In the genomic region with DNA sequence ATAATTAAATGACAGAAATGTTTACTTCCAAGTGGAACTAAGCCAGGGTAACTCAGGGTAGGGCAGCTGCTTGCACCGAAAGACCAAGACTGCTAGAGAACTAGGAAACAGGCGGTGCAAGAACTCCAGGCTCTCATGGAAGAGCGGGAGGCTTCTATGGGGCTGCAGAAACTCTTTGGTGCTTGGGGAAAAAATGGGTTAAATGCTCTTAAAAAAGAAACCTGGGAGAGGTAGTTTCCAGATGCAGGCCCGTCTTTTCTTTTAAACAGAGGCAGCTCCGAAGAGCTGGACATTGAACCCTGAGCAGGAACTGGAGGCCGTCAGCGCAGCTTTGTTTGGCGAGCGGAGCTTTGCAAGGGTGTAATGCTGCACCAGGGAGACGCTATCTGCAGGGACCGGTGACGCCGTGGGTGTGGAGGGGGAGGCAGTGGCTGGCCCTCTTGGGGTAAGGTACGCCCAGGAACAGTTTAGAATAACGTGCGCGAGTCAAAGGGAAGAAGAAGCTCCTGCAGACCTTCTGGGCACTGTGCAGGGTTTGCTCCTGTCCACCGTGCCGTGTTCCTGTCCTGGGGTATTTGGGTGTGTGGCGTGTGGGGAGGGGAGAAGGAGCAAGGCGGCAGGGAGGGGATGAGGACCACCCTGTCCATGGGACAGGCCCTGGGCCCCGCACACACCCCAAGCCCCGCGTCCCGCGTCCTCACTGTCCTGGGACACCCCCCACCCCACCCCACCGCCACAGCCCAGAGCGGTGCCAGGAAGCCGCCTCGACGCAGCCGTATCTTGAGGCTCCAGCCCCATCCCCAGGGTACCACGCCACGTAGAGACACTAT, we compare ENCODE assay signal across 1 cellular context.
TF ChIP-seq lines count a peak whose summit lies in the region.

No MANE protein-coding gene starts in this region.

TF ChIP-seq in HepG2, 621 proteins besides CTCF, POLR2A, EP300 and RAD21 (continued from another document and continues in another):
- TF ChIP-seq ZBTB42 (CRISPR knock-in tag; IDR thresholded peaks at IDR 0.05) = no peak
- no peak for TF ChIP-seq KLF11 (CRISPR knock-in tag; IDR thresholded peaks at IDR 0.05)
- TF ChIP-seq, protein P1, sequence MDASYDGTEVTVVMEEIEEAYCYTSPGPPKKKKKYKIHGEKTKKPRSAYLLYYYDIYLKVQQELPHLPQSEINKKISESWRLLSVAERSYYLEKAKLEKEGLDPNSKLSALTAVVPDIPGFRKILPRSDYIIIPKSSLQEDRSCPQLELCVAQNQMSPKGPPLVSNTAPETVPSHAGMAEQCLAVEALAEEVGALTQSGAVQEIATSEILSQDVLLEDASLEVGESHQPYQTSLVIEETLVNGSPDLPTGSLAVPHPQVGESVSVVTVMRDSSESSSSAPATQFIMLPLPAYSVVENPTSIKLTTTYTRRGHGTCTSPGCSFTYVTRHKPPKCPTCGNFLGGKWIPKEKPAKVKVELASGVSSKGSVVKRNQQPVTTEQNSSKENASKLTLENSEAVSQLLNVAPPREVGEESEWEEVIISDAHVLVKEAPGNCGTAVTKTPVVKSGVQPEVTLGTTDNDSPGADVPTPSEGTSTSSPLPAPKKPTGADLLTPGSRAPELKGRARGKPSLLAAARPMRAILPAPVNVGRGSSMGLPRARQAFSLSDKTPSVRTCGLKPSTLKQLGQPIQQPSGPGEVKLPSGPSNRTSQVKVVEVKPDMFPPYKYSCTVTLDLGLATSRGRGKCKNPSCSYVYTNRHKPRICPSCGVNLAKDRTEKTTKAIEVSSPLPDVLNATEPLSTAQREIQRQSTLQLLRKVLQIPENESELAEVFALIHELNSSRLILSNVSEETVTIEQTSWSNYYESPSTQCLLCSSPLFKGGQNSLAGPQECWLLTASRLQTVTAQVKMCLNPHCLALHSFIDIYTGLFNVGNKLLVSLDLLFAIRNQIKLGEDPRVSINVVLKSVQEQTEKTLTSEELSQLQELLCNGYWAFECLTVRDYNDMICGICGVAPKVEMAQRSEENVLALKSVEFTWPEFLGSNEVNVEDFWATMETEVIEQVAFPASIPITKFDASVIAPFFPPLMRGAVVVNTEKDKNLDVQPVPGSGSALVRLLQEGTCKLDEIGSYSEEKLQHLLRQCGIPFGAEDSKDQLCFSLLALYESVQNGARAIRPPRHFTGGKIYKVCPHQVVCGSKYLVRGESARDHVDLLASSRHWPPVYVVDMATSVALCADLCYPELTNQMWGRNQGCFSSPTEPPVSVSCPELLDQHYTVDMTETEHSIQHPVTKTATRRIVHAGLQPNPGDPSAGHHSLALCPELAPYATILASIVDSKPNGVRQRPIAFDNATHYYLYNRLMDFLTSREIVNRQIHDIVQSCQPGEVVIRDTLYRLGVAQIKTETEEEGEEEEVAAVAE (CRISPR knock-in tag; IDR thresholded peaks at IDR 0.05; ENCODE audit: borderline replicate concordance) = no peak
- no peak for TF ChIP-seq ZNF552 (CRISPR knock-in tag; IDR thresholded peaks at IDR 0.05; ENCODE audit: borderline replicate concordance)
- no peak for TF ChIP-seq NR1H2 (CRISPR knock-in tag; IDR thresholded peaks at IDR 0.05; ENCODE audit: borderline replicate concordance, low read depth)
- TF ChIP-seq JUND (CRISPR knock-in tag; IDR thresholded peaks at IDR 0.05) = no peak
- TF ChIP-seq RCOR2 (CRISPR knock-in tag; IDR thresholded peaks at IDR 0.05) = peak; percentile 56; the same call in 1 of the 2 replicates
- no peak for TF ChIP-seq NPAS2 (CRISPR knock-in tag; IDR thresholded peaks at IDR 0.05; ENCODE audit: borderline replicate concordance)
- TF ChIP-seq ZMAT3 (CRISPR knock-in tag; conservative IDR thresholded peaks at IDR 0.05) = no peak
- no peak for TF ChIP-seq MED13 (CRISPR knock-in tag; IDR thresholded peaks at IDR 0.05)
- TF ChIP-seq ZNF138 (CRISPR knock-in tag; IDR thresholded peaks at IDR 0.05; ENCODE audit: low read depth) = no peak
- no peak for TF ChIP-seq MEIS2 (CRISPR knock-in tag; IDR thresholded peaks at IDR 0.05)
- no peak for TF ChIP-seq POLR2AphosphoS2 (IDR thresholded peaks at IDR 0.05; ENCODE audit: low read depth, low read length)
- TF ChIP-seq MEF2D (CRISPR knock-in tag; IDR thresholded peaks at IDR 0.05) = no peak
- no peak for TF ChIP-seq ZNF720 (CRISPR knock-in tag; IDR thresholded peaks at IDR 0.05)
- TF ChIP-seq, protein P2, sequence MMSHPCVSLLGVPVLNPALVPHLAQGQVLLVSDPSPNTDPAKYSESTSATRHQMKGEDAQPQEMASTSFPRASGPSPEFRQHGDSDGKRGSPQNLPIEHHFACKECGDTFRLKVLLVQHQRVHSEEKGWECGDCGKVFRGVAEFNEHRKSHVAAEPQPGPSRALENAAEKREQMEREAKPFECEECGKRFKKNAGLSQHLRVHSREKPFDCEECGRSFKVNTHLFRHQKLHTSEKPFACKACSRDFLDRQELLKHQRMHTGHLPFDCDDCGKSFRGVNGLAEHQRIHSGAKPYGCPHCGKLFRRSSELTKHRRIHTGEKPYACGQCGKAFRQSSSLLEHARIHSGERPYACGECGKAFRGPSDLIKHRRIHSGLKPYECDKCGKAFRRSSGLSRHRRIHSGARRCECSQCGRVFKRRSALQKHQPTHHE (CRISPR knock-in tag; IDR thresholded peaks at IDR 0.05; ENCODE audit: borderline replicate concordance) = no peak; the same call in 1 of the 2 replicates
- TF ChIP-seq RXRB (CRISPR knock-in tag; IDR thresholded peaks at IDR 0.05; ENCODE audit: borderline replicate concordance) = peak; percentile 46; the same call in 1 of the 2 replicates
- TF ChIP-seq, protein P3, sequence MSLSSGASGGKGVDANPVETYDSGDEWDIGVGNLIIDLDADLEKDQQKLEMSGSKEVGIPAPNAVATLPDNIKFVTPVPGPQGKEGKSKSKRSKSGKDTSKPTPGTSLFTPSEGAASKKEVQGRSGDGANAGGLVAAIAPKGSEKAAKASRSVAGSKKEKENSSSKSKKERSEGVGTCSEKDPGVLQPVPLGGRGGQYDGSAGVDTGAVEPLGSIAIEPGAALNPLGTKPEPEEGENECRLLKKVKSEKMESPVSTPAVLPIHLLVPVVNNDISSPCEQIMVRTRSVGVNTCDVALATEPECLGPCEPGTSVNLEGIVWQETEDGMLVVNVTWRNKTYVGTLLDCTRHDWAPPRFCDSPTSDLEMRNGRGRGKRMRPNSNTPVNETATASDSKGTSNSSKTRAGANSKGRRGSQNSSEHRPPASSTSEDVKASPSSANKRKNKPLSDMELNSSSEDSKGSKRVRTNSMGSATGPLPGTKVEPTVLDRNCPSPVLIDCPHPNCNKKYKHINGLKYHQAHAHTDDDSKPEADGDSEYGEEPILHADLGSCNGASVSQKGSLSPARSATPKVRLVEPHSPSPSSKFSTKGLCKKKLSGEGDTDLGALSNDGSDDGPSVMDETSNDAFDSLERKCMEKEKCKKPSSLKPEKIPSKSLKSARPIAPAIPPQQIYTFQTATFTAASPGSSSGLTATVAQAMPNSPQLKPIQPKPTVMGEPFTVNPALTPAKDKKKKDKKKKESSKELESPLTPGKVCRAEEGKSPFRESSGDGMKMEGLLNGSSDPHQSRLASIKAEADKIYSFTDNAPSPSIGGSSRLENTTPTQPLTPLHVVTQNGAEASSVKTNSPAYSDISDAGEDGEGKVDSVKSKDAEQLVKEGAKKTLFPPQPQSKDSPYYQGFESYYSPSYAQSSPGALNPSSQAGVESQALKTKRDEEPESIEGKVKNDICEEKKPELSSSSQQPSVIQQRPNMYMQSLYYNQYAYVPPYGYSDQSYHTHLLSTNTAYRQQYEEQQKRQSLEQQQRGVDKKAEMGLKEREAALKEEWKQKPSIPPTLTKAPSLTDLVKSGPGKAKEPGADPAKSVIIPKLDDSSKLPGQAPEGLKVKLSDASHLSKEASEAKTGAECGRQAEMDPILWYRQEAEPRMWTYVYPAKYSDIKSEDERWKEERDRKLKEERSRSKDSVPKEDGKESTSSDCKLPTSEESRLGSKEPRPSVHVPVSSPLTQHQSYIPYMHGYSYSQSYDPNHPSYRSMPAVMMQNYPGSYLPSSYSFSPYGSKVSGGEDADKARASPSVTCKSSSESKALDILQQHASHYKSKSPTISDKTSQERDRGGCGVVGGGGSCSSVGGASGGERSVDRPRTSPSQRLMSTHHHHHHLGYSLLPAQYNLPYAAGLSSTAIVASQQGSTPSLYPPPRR (CRISPR knock-in tag; IDR thresholded peaks at IDR 0.05; ENCODE audit: borderline replicate concordance) = no peak
- TF ChIP-seq ZNF607 (CRISPR knock-in tag; IDR thresholded peaks at IDR 0.05; ENCODE audit: borderline replicate concordance) = peak; percentile 47; the same call in 1 of the 2 replicates
- no peak for TF ChIP-seq BRCA1 (CRISPR knock-in tag; IDR thresholded peaks at IDR 0.05)
- TF ChIP-seq, protein P4, sequence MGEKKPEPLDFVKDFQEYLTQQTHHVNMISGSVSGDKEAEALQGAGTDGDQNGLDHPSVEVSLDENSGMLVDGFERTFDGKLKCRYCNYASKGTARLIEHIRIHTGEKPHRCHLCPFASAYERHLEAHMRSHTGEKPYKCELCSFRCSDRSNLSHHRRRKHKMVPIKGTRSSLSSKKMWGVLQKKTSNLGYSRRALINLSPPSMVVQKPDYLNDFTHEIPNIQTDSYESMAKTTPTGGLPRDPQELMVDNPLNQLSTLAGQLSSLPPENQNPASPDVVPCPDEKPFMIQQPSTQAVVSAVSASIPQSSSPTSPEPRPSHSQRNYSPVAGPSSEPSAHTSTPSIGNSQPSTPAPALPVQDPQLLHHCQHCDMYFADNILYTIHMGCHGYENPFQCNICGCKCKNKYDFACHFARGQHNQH (CRISPR knock-in tag; IDR thresholded peaks at IDR 0.05) = no peak
- no peak for TF ChIP-seq MXD4 (CRISPR knock-in tag; IDR thresholded peaks at IDR 0.05)
- TF ChIP-seq, protein P5, sequence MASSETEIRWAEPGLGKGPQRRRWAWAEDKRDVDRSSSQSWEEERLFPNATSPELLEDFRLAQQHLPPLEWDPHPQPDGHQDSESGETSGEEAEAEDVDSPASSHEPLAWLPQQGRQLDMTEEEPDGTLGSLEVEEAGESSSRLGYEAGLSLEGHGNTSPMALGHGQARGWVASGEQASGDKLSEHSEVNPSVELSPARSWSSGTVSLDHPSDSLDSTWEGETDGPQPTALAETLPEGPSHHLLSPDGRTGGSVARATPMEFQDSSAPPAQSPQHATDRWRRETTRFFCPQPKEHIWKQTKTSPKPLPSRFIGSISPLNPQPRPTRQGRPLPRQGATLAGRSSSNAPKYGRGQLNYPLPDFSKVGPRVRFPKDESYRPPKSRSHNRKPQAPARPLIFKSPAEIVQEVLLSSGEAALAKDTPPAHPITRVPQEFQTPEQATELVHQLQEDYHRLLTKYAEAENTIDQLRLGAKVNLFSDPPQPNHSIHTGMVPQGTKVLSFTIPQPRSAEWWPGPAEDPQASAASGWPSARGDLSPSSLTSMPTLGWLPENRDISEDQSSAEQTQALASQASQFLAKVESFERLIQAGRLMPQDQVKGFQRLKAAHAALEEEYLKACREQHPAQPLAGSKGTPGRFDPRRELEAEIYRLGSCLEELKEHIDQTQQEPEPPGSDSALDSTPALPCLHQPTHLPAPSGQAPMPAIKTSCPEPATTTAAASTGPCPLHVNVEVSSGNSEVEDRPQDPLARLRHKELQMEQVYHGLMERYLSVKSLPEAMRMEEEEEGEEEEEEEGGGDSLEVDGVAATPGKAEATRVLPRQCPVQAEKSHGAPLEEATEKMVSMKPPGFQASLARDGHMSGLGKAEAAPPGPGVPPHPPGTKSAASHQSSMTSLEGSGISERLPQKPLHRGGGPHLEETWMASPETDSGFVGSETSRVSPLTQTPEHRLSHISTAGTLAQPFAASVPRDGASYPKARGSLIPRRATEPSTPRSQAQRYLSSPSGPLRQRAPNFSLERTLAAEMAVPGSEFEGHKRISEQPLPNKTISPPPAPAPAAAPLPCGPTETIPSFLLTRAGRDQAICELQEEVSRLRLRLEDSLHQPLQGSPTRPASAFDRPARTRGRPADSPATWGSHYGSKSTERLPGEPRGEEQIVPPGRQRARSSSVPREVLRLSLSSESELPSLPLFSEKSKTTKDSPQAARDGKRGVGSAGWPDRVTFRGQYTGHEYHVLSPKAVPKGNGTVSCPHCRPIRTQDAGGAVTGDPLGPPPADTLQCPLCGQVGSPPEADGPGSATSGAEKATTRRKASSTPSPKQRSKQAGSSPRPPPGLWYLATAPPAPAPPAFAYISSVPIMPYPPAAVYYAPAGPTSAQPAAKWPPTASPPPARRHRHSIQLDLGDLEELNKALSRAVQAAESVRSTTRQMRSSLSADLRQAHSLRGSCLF (CRISPR knock-in tag; IDR thresholded peaks at IDR 0.05; ENCODE audit: borderline replicate concordance) = no peak
- TF ChIP-seq SP1 (IDR thresholded peaks at IDR 0.05) = no peak
- TF ChIP-seq SP1 (CRISPR knock-in tag; IDR thresholded peaks at IDR 0.05) = no peak
- TF ChIP-seq ZBTB1 (CRISPR knock-in tag; IDR thresholded peaks at IDR 0.05; ENCODE audit: borderline replicate concordance) = no peak
- TF ChIP-seq MIER3 (CRISPR knock-in tag; IDR thresholded peaks at IDR 0.05; ENCODE audit: borderline replicate concordance) = no peak
- no peak for TF ChIP-seq DR1 (CRISPR knock-in tag; IDR thresholded peaks at IDR 0.05)
- TF ChIP-seq PAF1 (CRISPR knock-in tag; IDR thresholded peaks at IDR 0.05) = no peak
- peak; percentile 32 for TF ChIP-seq HNRNPLL (IDR thresholded peaks at IDR 0.05; ENCODE audit: low read depth, low read length, poor library complexity, severe bottlenecking)
- no peak for TF ChIP-seq U2AF1 (optimal IDR thresholded peaks at IDR 0.05; ENCODE audit: low read depth, low read length)
- TF ChIP-seq, protein P6, sequence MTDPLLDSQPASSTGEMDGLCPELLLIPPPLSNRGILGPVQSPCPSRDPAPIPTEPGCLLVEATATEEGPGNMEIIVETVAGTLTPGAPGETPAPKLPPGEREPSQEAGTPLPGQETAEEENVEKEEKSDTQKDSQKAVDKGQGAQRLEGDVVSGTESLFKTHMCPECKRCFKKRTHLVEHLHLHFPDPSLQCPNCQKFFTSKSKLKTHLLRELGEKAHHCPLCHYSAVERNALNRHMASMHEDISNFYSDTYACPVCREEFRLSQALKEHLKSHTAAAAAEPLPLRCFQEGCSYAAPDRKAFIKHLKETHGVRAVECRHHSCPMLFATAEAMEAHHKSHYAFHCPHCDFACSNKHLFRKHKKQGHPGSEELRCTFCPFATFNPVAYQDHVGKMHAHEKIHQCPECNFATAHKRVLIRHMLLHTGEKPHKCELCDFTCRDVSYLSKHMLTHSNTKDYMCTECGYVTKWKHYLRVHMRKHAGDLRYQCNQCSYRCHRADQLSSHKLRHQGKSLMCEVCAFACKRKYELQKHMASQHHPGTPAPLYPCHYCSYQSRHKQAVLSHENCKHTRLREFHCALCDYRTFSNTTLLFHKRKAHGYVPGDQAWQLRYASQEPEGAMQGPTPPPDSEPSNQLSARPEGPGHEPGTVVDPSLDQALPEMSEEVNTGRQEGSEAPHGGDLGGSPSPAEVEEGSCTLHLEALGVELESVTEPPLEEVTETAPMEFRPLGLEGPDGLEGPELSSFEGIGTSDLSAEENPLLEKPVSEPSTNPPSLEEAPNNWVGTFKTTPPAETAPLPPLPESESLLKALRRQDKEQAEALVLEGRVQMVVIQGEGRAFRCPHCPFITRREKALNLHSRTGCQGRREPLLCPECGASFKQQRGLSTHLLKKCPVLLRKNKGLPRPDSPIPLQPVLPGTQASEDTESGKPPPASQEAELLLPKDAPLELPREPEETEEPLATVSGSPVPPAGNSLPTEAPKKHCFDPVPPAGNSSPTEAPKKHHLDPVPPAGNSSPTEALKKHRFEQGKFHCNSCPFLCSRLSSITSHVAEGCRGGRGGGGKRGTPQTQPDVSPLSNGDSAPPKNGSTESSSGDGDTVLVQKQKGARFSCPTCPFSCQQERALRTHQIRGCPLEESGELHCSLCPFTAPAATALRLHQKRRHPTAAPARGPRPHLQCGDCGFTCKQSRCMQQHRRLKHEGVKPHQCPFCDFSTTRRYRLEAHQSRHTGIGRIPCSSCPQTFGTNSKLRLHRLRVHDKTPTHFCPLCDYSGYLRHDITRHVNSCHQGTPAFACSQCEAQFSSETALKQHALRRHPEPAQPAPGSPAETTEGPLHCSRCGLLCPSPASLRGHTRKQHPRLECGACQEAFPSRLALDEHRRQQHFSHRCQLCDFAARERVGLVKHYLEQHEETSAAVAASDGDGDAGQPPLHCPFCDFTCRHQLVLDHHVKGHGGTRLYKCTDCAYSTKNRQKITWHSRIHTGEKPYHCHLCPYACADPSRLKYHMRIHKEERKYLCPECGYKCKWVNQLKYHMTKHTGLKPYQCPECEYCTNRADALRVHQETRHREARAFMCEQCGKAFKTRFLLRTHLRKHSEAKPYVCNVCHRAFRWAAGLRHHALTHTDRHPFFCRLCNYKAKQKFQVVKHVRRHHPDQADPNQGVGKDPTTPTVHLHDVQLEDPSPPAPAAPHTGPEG (CRISPR knock-in tag; IDR thresholded peaks at IDR 0.05) = no peak
